ENCODE assay signal across 8 cellular contexts in the genomic region with DNA sequence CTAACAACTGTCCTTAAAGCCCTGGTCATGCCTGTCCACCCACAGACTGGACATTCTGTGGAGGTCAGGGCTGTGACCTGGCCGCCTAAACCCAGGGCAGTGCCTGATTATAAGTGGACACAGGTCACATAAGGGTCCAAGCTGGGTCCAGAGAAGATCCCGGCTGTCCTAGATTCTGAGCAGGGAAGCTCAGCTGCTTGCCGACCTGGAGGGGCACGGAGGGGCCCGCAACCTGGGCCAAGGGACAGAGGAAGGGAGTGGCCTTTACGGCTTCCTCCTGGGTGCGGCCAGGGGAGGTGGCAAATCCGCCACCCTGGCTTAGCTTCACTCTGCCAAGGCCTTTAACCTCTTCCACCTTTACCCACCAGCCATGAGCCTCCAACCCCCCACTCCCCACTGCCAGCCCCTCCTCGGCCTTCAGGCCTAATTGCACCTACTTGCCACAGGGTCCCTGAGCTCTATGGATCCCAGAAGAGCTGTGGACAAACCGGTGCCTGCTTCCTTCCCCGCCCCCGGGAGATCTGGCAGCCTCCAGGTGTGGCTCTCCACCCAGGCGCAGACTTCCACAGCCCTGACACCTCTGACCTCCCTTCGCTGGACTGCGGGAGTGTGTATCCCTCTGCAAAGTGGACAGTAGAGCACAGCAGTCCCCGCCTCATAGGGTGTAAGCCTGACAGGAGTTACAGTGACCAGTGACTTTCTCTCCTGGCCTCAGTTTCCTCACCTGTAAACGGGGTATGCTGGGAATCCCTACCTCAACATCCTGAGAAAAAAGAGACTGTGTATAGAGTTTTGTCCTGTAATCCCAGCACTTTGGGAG. TPM values are rescaled to one million over a fixed set of nuclear protein-coding genes. Genes with fewer than 3 reads are reported as not detected.
DNase-seq lines count a peak whose midpoint lies in the region; ATAC-seq, FAIRE-seq and TF ChIP-seq lines count a peak whose summit lies in the region.
"Had no signal": no experiment of that assay in that cellular context is flagged by ENCODE, and none has a peak within 500 bp of the region (broad histone marks: within the 10 kb centered on the region; RNA-seq: fewer than 3 reads in every experiment).

No MANE protein-coding gene starts in this region.

- POLR2A ChIA-PET in HEK293 (lab: Yijun Ruan, JAX) = interaction anchor here (0.6 to 1.0 kb wide), 4 partner anchors 11 to 34 kb away, joined by 3 to 7 read pairs (median 4); a partner anchor contains a TSS

- H3K27me3 ChIP-seq in WERI-Rb-1 (ENCODE audit: insufficient read depth, low read depth, severe bottlenecking) = no peaks in the 10 kb centered on the region
- no peaks in the 10 kb centered on the region for H3K27me3 ChIP-seq in left ventricle myocardium inferior (ENCODE audit: low read depth)
- no peaks in the 10 kb centered on the region for H3K27me3 ChIP-seq in small intestine (ENCODE audit: control insufficient read depth in 2 of 2, insufficient read depth in 2 of 2, low read length in 2 of 2)

- H3K9me3 ChIP-seq in HEK293 (ENCODE audit: control insufficient read depth, insufficient read depth, low read depth, low read length) (no peaks in the 10 kb centered on the region), WERI-Rb-1 (ENCODE audit: severe bottlenecking) (no peaks in the 10 kb centered on the region), left ventricle myocardium inferior (replicated peaks) (no peaks in the 10 kb centered on the region), small intestine (ENCODE audit: control insufficient read depth, low read depth) (no peaks in the 10 kb centered on the region)
- H3K9me3 ChIP-seq: thoracic aorta had no signal

- no peak overlapping the region for H3K27ac ChIP-seq in HEK293 (ENCODE audit: extremely low read depth, low read depth, low read length)
- peak overlapping the region; percentile 22; the same call in 1 of the 2 replicates for H3K27ac ChIP-seq in WERI-Rb-1
- H3K27ac ChIP-seq in left ventricle myocardium inferior (replicated peaks) = peak overlapping the region; percentile 85
- H3K27ac ChIP-seq in small intestine (ENCODE audit: low read depth in 1 of 2, low read length in 1 of 2) = no peak overlapping the region

- ATAC-seq in GM21528 (IDR thresholded peaks at IDR 0.05; ENCODE audit: low FRiP score, unreplicated experiment) = no peak

- CTCF ChIA-PET in HEK293 (lab: Yijun Ruan, JAX) = interaction anchor here (0.5 kb wide), 1 partner anchor 42 kb away, joined by 5 read pairs; no protein-coding TSS in a partner anchor

- intact Hi-C loops in left ventricle myocardium inferior (cut with micrococcal nuclease) = no loop called here

- no peaks in the 10 kb centered on the region for H3K4me1 ChIP-seq in HEK293 (ENCODE audit: control insufficient read depth, insufficient read depth, low read length)
- H3K4me1 ChIP-seq in left ventricle myocardium inferior = peaks cover 63% of the 10 kb centered on the region
- H3K4me1 ChIP-seq in small intestine (ENCODE audit: control insufficient read depth in 2 of 2, insufficient read depth in 1 of 2, low read depth in 1 of 2, low read length in 1 of 2) = peaks cover 3 to 4% of the 10 kb centered on the region in 2 donors

- WGBS in small intestine, 3 donors = 27 to 54% (median 42%) methylated on average over 17 of the region's 17 CpGs

- peak; percentile 4 for DNase-seq in WERI-Rb-1
- no peak for DNase-seq in left ventricle myocardium inferior
- peak; percentile 27 for DNase-seq in small intestine
- no peak for DNase-seq in cerebellar cortex (ENCODE audit: low spot score)
- no peak for DNase-seq in hypothalamus (lab: John Stamatoyannopoulos, UW)

- FAIRE-seq in small intestine (lab: Jason Lieb, UNC) = no peak

- H3K4me3 ChIP-seq in HEK293 (ENCODE audit: low read depth, low read length) = no peak overlapping the region
- H3K4me3 ChIP-seq in WERI-Rb-1 (ENCODE audit: low read depth, low read length) = no peak overlapping the region; the same call in 1 of the 2 replicates
- peak overlapping the region; percentile 77 for H3K4me3 ChIP-seq in left ventricle myocardium inferior
- H3K4me3 ChIP-seq in small intestine (ENCODE audit: low read depth in 1 of 2, low read length in 2 of 2) = no peak overlapping the region

- H3K36me3 ChIP-seq in HEK293 (ENCODE audit: control insufficient read depth in 2 of 2, insufficient read depth in 1 of 2, low read length in 2 of 2) (peaks cover 3 to 38% of the 10 kb centered on the region in 2 experiments; a peak in 2 of 3 replicates), WERI-Rb-1 (peaks cover 65% of the 10 kb centered on the region), left ventricle myocardium inferior (peaks cover 30% of the 10 kb centered on the region), small intestine (ENCODE audit: control insufficient read depth in 2 of 2, insufficient read depth in 2 of 2, low read length in 2 of 2) (no peaks in the 10 kb centered on the region)

- TF ChIP-seq CTCF in HEK293 (tag by site-specific recombination; IDR thresholded peaks at IDR 0.05) (no peak), WERI-Rb-1 (IDR thresholded peaks at IDR 0.05; ENCODE audit: low read depth, low read length) (no peak), left ventricle myocardium inferior (IDR thresholded peaks at IDR 0.05; ENCODE audit: borderline replicate concordance) (no peak)

TF ChIP-seq in HEK293, 187 proteins besides CTCF, POLR2A, EP300 and RAD21:
- peak; percentile 49; the same call in 1 of the 2 replicates for TF ChIP-seq KLF1 (tag by site-specific recombination; IDR thresholded peaks at IDR 0.05)
- TF ChIP-seq ZNF433 (tag by site-specific recombination; IDR thresholded peaks at IDR 0.05; ENCODE audit: low read depth) = no peak

RNA-seq across cellular contexts. Expression of a gene that starts 1.7 kb away (rescaled TPM):
- 31.8 TPM for total RNA-seq in left ventricle myocardium inferior
- polyA plus RNA-seq in small intestine = 10 to 100 TPM in 2 of 3 donors, 1 to 10 TPM in 1; 9.8 to 64.7 (median 11.9) TPM

RNA-seq across cellular contexts. Expression of a gene that starts 14.7 kb away (rescaled TPM):
- 134 TPM for total RNA-seq in left ventricle myocardium inferior
- polyA plus RNA-seq in small intestine = 100 to 1,000 TPM; 125 to 160 (median 149) TPM

RNA-seq across cellular contexts. Expression of a gene that starts 14.9 kb away (rescaled TPM):
- total RNA-seq in left ventricle myocardium inferior = 967 TPM
- polyA plus RNA-seq in small intestine = 100 to 1,000 TPM; 449 to 911 (median 838) TPM

RNA-seq across cellular contexts. Expression of a gene that starts 36.6 kb away (rescaled TPM):
- 19.9 TPM for total RNA-seq in left ventricle myocardium inferior
- 10 to 100 TPM in 1 of 3 donors, 1 to 10 TPM in 2; 1.3 to 13.0 (median 4.6) TPM for polyA plus RNA-seq in small intestine

RNA-seq across cellular contexts. Expression of a gene that starts 57.5 kb away (rescaled TPM):
- 8.4 TPM for total RNA-seq in left ventricle myocardium inferior
- 10 to 100 TPM in 2 of 3 donors, 1 to 10 TPM in 1; 7.3 to 24.8 (median 10.0) TPM for polyA plus RNA-seq in small intestine

Comparison
In these comparisons a context has a peak if more than half of its experiments do, and no peak if none do; other contexts are left out.
1. H3K27ac ChIP-seq: peak in WERI-Rb-1 (single experiment) and left ventricle myocardium inferior (single experiment); none in HEK293 (single experiment) and small intestine (0 of 2).
2. DNase-seq: peak in WERI-Rb-1 (single experiment) and small intestine (single experiment); none in left ventricle myocardium inferior (single experiment), cerebellar cortex (single experiment) and hypothalamus (0 of 51).